ENCODE assay signal across 1 cellular context in genomic region chr11:83181815-83182214, GRCh38.
TF ChIP-seq lines count a peak whose summit lies in the region.

No MANE protein-coding gene starts in this region.

TF ChIP-seq in GM23338, 12 proteins besides CTCF, POLR2A, EP300 and RAD21 (continued from another document):
- TF ChIP-seq ZNF462 (CRISPR knock-in tag; IDR thresholded peaks at IDR 0.05) (no peak), REST (IDR thresholded peaks at IDR 0.05; ENCODE audit: unreplicated experiment) (no peak), EZH2phosphoT487 (IDR thresholded peaks at IDR 0.05; ENCODE audit: unreplicated experiment) (no peak), ZNF114 (CRISPR knock-in tag; IDR thresholded peaks at IDR 0.05) (no peak), CREB1 (CRISPR knock-in tag; IDR thresholded peaks at IDR 0.05; ENCODE audit: low read depth) (no peak), EZH2 (IDR thresholded peaks at IDR 0.05; ENCODE audit: low read depth, unreplicated experiment) (no peak), ETS1 (IDR thresholded peaks at IDR 0.05) (no peak), NANOG (IDR thresholded peaks at IDR 0.05; ENCODE audit: borderline replicate concordance) (no peak), ZNF331 (CRISPR knock-in tag; IDR thresholded peaks at IDR 0.05; ENCODE audit: low read depth) (no peak), JUNB (IDR thresholded peaks at IDR 0.05; ENCODE audit: unreplicated experiment) (no peak)
